1 cellular context compared by ENCODE assay signal in the genomic region with DNA sequence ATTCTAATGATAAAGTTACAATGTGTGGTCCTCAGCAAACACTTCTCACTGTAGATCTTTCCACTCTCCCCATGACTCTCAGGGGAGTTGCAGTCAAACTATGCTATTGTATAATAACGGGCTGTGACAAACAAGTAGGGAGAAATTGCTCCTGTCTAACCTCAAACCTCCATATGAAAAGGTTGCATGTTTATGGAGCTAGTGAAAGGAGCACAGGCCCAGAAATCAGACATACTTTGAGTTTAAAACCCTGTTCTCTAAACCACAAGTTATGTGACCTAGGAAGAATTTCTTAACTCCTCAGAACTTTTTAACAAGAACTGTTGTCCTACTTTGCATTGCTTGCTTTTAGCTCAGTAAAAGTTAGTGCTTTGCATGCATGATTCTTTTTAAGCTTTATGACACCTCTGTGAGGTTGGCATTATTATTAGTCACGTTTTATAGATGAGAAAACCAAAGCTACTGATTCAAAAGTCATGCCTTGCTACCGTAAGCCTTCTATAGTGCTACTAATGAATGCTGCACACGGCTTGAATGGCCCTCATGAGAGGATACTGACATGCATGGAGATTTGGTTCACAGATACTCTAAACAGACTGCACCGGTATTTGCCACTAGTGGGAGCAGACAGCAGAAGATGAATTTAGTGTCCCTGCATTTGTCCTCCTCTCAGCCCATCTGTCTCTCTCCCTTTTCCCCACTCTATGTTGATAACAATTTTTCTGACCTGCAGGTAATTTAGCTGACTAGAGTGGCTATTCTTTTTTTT.
TF ChIP-seq lines count a peak whose summit lies in the region.

No MANE protein-coding gene starts in this region.

TF ChIP-seq in K562, 482 proteins besides CTCF, POLR2A, EP300 and RAD21 (continued from another document):
- TF ChIP-seq, protein P1, sequence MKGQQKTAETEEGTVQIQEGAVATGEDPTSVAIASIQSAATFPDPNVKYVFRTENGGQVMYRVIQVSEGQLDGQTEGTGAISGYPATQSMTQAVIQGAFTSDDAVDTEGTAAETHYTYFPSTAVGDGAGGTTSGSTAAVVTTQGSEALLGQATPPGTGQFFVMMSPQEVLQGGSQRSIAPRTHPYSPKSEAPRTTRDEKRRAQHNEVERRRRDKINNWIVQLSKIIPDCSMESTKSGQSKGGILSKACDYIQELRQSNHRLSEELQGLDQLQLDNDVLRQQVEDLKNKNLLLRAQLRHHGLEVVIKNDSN (CRISPR knock-in tag; IDR thresholded peaks at IDR 0.05), result no peak
- no peak for TF ChIP-seq ZNF263 (CRISPR knock-in tag; IDR thresholded peaks at IDR 0.05; ENCODE audit: borderline replicate concordance)
- no peak for TF ChIP-seq LEF1 (IDR thresholded peaks at IDR 0.05)
- no peak for TF ChIP-seq ELF1 (tag; IDR thresholded peaks at IDR 0.05)
- TF ChIP-seq, protein P2, sequence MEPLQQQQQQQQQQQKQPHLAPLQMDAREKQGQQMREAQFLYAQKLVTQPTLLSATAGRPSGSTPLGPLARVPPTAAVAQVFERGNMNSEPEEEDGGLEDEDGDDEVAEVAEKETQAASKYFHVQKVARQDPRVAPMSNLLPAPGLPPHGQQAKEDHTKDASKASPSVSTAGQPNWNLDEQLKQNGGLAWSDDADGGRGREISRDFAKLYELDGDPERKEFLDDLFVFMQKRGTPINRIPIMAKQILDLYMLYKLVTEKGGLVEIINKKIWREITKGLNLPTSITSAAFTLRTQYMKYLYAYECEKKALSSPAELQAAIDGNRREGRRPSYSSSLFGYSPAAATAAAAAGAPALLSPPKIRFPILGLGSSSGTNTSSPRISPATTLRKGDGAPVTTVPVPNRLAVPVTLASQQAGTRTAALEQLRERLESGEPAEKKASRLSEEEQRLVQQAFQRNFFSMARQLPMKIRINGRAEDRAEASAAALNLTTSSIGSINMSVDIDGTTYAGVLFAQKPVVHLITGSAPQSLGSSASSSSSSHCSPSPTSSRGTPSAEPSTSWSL (CRISPR knock-in tag; IDR thresholded peaks at IDR 0.05; ENCODE audit: borderline replicate concordance), result no peak
- TF ChIP-seq TFAM (CRISPR knock-in tag; conservative IDR thresholded peaks at IDR 0.05), result no peak
- TF ChIP-seq, protein P3, sequence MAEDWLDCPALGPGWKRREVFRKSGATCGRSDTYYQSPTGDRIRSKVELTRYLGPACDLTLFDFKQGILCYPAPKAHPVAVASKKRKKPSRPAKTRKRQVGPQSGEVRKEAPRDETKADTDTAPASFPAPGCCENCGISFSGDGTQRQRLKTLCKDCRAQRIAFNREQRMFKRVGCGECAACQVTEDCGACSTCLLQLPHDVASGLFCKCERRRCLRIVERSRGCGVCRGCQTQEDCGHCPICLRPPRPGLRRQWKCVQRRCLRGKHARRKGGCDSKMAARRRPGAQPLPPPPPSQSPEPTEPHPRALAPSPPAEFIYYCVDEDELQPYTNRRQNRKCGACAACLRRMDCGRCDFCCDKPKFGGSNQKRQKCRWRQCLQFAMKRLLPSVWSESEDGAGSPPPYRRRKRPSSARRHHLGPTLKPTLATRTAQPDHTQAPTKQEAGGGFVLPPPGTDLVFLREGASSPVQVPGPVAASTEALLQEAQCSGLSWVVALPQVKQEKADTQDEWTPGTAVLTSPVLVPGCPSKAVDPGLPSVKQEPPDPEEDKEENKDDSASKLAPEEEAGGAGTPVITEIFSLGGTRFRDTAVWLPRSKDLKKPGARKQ (CRISPR knock-in tag; IDR thresholded peaks at IDR 0.05), result no peak
